1 cellular context compared by ENCODE assay signal in genomic region chr4:102794999-102795398, GRCh38.
A peak's percentile ranks its signal among the peaks of the same experiment; 100 is the strongest.
TF ChIP-seq lines count a peak whose summit lies in the region.

No MANE protein-coding gene starts in this region.

TF ChIP-seq in K562, 482 proteins besides CTCF, POLR2A, EP300 and RAD21:
- TF ChIP-seq RBM39 (optimal IDR thresholded peaks at IDR 0.05; ENCODE audit: low read depth, low read length) (no peak), SP2 (IDR thresholded peaks at IDR 0.05; ENCODE audit: extremely low read depth, low read depth, low read length, poor library complexity, severe bottlenecking) (no peak), PML (IDR thresholded peaks at IDR 0.05; ENCODE audit: low read length) (0 out of 2 replicates have a peak, but pooled peaks have one; percentile 14), YY1 (IDR thresholded peaks at IDR 0.05; ENCODE audit: borderline replicate concordance in 1 of 3, control insufficient read depth in 1 of 3, extremely low read depth in 1 of 3, insufficient read depth in 3 of 3, insufficient read length in 1 of 3, insufficient replicate concordance in 2 of 3, low read depth in 1 of 3, low read length in 2 of 3) (no peak), POLR2B (IDR thresholded peaks at IDR 0.05; ENCODE audit: low read depth, partially characterized antibody) (peak; percentile 6), POLR2AphosphoS5 (IDR thresholded peaks at IDR 0.05; ENCODE audit: control insufficient read depth, insufficient read depth, low read depth, low read length) (peak; percentile 31; the same call in 1 of the 2 replicates)
- TF ChIP-seq, protein P1, sequence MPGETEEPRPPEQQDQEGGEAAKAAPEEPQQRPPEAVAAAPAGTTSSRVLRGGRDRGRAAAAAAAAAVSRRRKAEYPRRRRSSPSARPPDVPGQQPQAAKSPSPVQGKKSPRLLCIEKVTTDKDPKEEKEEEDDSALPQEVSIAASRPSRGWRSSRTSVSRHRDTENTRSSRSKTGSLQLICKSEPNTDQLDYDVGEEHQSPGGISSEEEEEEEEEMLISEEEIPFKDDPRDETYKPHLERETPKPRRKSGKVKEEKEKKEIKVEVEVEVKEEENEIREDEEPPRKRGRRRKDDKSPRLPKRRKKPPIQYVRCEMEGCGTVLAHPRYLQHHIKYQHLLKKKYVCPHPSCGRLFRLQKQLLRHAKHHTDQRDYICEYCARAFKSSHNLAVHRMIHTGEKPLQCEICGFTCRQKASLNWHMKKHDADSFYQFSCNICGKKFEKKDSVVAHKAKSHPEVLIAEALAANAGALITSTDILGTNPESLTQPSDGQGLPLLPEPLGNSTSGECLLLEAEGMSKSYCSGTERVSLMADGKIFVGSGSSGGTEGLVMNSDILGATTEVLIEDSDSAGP (CRISPR knock-in tag; IDR thresholded peaks at IDR 0.05), result no peak
- TF ChIP-seq, protein P2, sequence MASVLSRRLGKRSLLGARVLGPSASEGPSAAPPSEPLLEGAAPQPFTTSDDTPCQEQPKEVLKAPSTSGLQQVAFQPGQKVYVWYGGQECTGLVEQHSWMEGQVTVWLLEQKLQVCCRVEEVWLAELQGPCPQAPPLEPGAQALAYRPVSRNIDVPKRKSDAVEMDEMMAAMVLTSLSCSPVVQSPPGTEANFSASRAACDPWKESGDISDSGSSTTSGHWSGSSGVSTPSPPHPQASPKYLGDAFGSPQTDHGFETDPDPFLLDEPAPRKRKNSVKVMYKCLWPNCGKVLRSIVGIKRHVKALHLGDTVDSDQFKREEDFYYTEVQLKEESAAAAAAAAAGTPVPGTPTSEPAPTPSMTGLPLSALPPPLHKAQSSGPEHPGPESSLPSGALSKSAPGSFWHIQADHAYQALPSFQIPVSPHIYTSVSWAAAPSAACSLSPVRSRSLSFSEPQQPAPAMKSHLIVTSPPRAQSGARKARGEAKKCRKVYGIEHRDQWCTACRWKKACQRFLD (CRISPR knock-in tag; IDR thresholded peaks at IDR 0.05), result no peak
TF ChIP-seq in K562: peak in this region for 3.
